In the genomic region with DNA sequence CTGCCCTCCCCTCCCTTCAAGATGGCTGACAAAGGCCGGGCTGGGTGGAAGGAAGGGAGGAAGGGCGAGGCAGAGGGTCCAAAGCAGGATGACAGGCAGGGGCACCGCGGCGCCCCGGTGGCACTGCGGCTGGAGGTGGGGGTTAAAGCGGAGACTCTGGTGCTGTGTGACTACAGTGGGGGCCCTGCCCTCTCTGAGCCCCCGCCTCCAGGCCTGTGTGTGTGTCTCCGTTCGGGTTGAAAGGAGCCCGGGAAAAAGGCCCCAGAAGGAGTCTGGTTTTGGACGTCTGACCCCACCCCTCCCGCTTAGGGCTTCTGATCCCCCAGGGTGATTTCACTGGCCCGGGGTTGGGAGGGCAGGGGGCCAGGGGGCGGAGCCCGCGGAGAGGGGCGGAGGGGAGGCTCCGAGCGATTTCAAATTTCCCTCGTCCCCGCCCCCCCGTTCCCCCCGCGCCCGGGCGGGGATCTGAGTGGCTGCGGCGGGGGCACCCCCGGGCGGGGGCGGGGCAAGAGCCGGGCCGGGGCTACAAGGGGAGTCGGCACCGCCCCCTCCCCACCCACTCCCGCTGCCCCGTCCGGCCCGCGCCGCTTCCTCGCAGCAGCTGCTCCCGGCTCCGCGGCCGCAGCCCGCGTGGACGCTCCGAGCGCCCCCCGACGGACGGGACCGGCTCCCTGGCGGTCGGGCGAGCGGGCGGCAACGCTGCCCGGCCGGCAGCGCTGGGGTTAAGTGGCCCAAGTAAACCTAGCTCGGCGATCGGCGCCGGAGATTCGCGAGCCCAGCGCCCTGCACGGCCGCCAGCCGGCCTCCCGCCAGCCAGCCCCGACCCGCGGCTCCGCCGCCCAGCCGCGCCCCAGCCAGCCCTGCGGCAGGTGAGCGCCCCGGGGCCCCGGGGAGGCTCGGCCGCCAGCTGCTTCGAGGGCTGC, we compare ENCODE assay signal across 8 cellular contexts. TPM values are rescaled to one million over a fixed set of nuclear protein-coding genes. Genes with fewer than 3 reads are reported as not detected.
DNase-seq lines count a peak whose midpoint lies in the region; ATAC-seq, FAIRE-seq and TF ChIP-seq lines count a peak whose summit lies in the region.

Gene DNMT3B, plus strand, starts transcription at position 555 of the 923 bp plus-strand sequence. CDS start 17,939 bp downstream, outside the sequence.

- POLR2A ChIA-PET in CD4-positive, alpha-beta memory T cell (lab: Charles Lee; ENCODE audit: partially characterized antibody), result interaction anchor here (0.7 to 2.7 kb wide), 6 partner anchors 19 to 226 kb away, joined by 3 to 34 read pairs (median 4); partner anchors contain the start of gene COMMD7

- CTCF ChIA-PET in CD4-positive, alpha-beta memory T cell (lab: Charles Lee; ENCODE audit: partially characterized antibody), result interaction anchor here (1.0 to 4.8 kb wide), 5 partner anchors 16 to 94 kb away, joined by 3 to 46 read pairs (median 6); partner anchors contain the start of genes C20orf203 and COMMD7

- no peaks in the 10 kb centered on the region for H3K36me3 Mint-ChIP-seq in CD4-positive, alpha-beta memory T cell

- H3K9me3 ChIP-seq in CD4-positive, alpha-beta memory T cell (ENCODE audit: control insufficient read depth in 1 of 2, low read length in 2 of 2), result no peaks in the 10 kb centered on the region
- H3K9me3 ChIP-seq in RWPE2 (ENCODE audit: severe bottlenecking) (no peaks in the 10 kb centered on the region), neutrophil (no peaks in the 10 kb centered on the region), suprapubic skin (no peaks in the 10 kb centered on the region)

- H3K36me3 ChIP-seq in CD4-positive, alpha-beta memory T cell (ENCODE audit: insufficient read depth, low read length), result no peaks in the 10 kb centered on the region
- H3K36me3 ChIP-seq in RWPE2 (ENCODE audit: low read depth) (no peaks in the 10 kb centered on the region), neutrophil (no peaks in the 10 kb centered on the region), suprapubic skin (no peaks in the 10 kb centered on the region)

- TF ChIP-seq CTCF in RWPE2 (IDR thresholded peaks at IDR 0.05; ENCODE audit: poor library complexity, severe bottlenecking) (peak; percentile 62), neutrophil (IDR thresholded peaks at IDR 0.05) (no peak), suprapubic skin (IDR thresholded peaks at IDR 0.05) (peak in 1 of 2 donors; percentile 22)

- peaks cover 9 to 21% (median 13%) of the 10 kb centered on the region in 4 donors for H3K4me1 Mint-ChIP-seq in CD4-positive, alpha-beta memory T cell

- FAIRE-seq in frontal cortex (lab: Jason Lieb, UNC), result no peak

- DNase-seq in CD4-positive, alpha-beta memory T cell, result peak; percentile 58 to 73 (median 63)
- DNase-seq in HuH-7.5 (ENCODE audit: low spot score) (peak; percentile 95), RWPE2 (ENCODE audit: low spot score) (peak; percentile 92), activated gamma-delta T cell (lab: John Stamatoyannopoulos, UW) (peak; percentile 58), frontal cortex (ENCODE audit: low spot score in 2 of 2) (peak; percentile 88 to 97), suprapubic skin (ENCODE audit: low spot score in 2 of 2) (no peak)

- peaks cover 18% of the 10 kb centered on the region for H3K4me1 ChIP-seq in CD4-positive, alpha-beta memory T cell (ENCODE audit: insufficient read depth, low read length)
- H3K4me1 ChIP-seq in RWPE2 (ENCODE audit: insufficient read depth, poor library complexity, severe bottlenecking) (no peaks in the 10 kb centered on the region), neutrophil (ENCODE audit: control insufficient read depth in 1 of 2, insufficient read depth in 1 of 2, low read depth in 1 of 2, low read length in 1 of 2) (peaks cover 19 to 20% of the 10 kb centered on the region in 2 experiments), suprapubic skin (peaks cover 29% of the 10 kb centered on the region)

- intact Hi-C loops in CD4-positive, alpha-beta memory T cell (cut with micrococcal nuclease), result loop anchor here (1.0 kb wide), 1 partner anchor 19 kb away; the partner anchor contains the start of gene COMMD7

- no peak within 1 kb of the TSS for H3K27ac ChIP-seq in CD4-positive, alpha-beta memory T cell (ENCODE audit: low read depth, low read length)
- H3K27ac ChIP-seq in RWPE2 (ENCODE audit: poor library complexity, severe bottlenecking) (no peak within 1 kb of the TSS), neutrophil (peak within 1 kb of the TSS; percentile 1), suprapubic skin (no peak within 1 kb of the TSS)

- TF ChIP-seq POLR2A in suprapubic skin (IDR thresholded peaks at IDR 0.05), result no peak

- H3K4me3 Mint-ChIP-seq in CD4-positive, alpha-beta memory T cell, result peak within 1 kb of the TSS; percentile 86 to 92 (median 88)

- no peaks in the 10 kb centered on the region for H3K27me3 ChIP-seq in CD4-positive, alpha-beta memory T cell (ENCODE audit: insufficient read depth, low read length)
- H3K27me3 ChIP-seq in RWPE2 (ENCODE audit: insufficient read depth, poor library complexity, severe bottlenecking), result no peaks in the 10 kb centered on the region
- peaks cover 45% of the 10 kb centered on the region for H3K27me3 ChIP-seq in neutrophil
- H3K27me3 ChIP-seq in suprapubic skin, result no peaks in the 10 kb centered on the region

- H3K9me3 Mint-ChIP-seq in CD4-positive, alpha-beta memory T cell, result no peaks in the 10 kb centered on the region

- H3K4me3 ChIP-seq in CD4-positive, alpha-beta memory T cell (ENCODE audit: low read length in 2 of 2), result peak within 1 kb of the TSS; percentile 23 to 69
- H3K4me3 ChIP-seq in RWPE2 (ENCODE audit: severe bottlenecking), result peak within 1 kb of the TSS; percentile 71
- peak within 1 kb of the TSS; percentile 56 to 63 for H3K4me3 ChIP-seq in neutrophil (ENCODE audit: low read depth in 1 of 2, low read length in 1 of 2)
- H3K4me3 ChIP-seq in suprapubic skin, result peak within 1 kb of the TSS; percentile 87

- no peak for TF ChIP-seq EP300 in suprapubic skin (IDR thresholded peaks at IDR 0.05)

- H3K27me3 Mint-ChIP-seq in CD4-positive, alpha-beta memory T cell, result no peaks in the 10 kb centered on the region

- 1% methylated on average over 37 of the region's 92 CpGs for WGBS in suprapubic skin

- ATAC-seq in GM19452 (IDR thresholded peaks at IDR 0.05; ENCODE audit: unreplicated experiment) (peak; percentile 80), RWPE2 (ENCODE audit: low read depth) (peak; percentile 72)

- H3K27ac Mint-ChIP-seq in CD4-positive, alpha-beta memory T cell, result peak within 1 kb of the TSS; percentile 22 to 79 (median 61)

RNA-seq across cellular contexts. Expression of gene DNMT3B, which starts in this region (rescaled TPM):
- under 1 TPM; 0.38 to 0.47 TPM for total RNA-seq in CD4-positive, alpha-beta memory T cell
- polyA plus RNA-seq in CD4-positive, alpha-beta memory T cell, result under 1 TPM in 1 of 2 donors, not detected in 1; 0.16 TPM
- total RNA-seq in frontal cortex (6.5 TPM), suprapubic skin (1 to 10 TPM; 2.7 to 5.0 (median 2.9) TPM)

Comparison
In these comparisons a context has a peak if more than half of its experiments do, and no peak if none do; other contexts are left out.
1. Peak in DNase-seq and H3K4me3 ChIP-seq in CD4-positive, alpha-beta memory T cell; RNA of the gene not detected or under 1 TPM.
2. DNase-seq: peak in HuH-7.5 (single experiment), RWPE2 (single experiment), activated gamma-delta T cell (single experiment) and frontal cortex (2 of 2); none in suprapubic skin (0 of 2).
3. Peak in every context shown above with its lines, with median percentiles within 50 percentile points of each other: H3K4me3 ChIP-seq.